ENCODE assay signal across 30 cellular contexts in the genomic region with DNA sequence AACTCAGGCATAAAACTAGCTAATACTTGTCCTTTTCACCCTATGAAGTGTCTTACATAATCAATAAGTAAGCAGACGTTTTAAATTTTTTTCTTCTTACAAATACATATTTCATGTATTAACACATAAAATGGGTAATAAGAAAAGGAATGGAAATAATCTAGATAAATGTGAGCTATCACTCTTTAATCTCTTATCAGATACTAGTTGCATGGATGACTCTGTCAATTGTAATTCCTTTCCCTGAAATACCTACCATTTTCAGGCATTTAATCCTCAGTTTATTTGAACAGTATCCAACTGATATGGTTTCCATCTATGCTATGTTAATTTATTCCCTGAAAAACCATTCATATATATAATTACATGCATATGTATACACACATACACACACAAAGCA.
"Had no signal": no experiment of that assay in that cellular context is flagged by ENCODE, and none has a peak within 500 bp of the region (broad histone marks: within the 10 kb centered on the region; RNA-seq: fewer than 3 reads in every experiment).

No MANE protein-coding gene starts in this region.

- H3K27me3 ChIP-seq: esophagus muscularis mucosa, gastrocnemius medialis, ovary, upper lobe of left lung, vagina had no signal

- DNase-seq: activated B cell treated with CpG ODN at 0.5 μM for 24 hours; activated CD4-positive, alpha-beta T cell treated with anti-CD3 and anti-CD28 coated beads for 36 hours; activated naive CD4-positive, alpha-beta T cell; activated T-cell treated with anti-CD3 and anti-CD28 coated beads for 4 hours; activated T-cell treated with anti-CD3 and anti-CD28 coated beads, Interleukin-2, amount 50 U/mL, for 72 hours; aorta; caudate nucleus; gastrocnemius medialis; glutamatergic neuron; kidney; left colon; midbrain; naive thymus-derived CD4-positive, alpha-beta T cell; ovary; retina; small intestine; stimulated activated CD4-positive, alpha-beta T cell treated with anti-CD3 and anti-CD28 coated beads, Interleukin-4, amount 100 ng/mL, for 4 hours; stimulated activated CD8-positive, alpha-beta memory T cell treated with anti-CD3 and anti-CD28 coated beads, Interleukin-4, amount 100 ng/mL, for 48 hours; stimulated activated naive CD8-positive, alpha-beta T cell treated with anti-CD3 and anti-CD28 coated beads, Interleukin-15, amount 100 ng/mL, for 72 hours; substantia nigra; upper lobe of left lung had no signal

- H3K9me3 ChIP-seq: gastrocnemius medialis, ovary, upper lobe of left lung, vagina had no signal

- H3K4me1 ChIP-seq: esophagus muscularis mucosa, gastrocnemius medialis, upper lobe of left lung, vagina had no signal

- H3K36me3 Mint-ChIP-seq: activated naive CD8-positive, alpha-beta T cell; naive thymus-derived CD4-positive, alpha-beta T cell; stimulated activated memory B cell treated with anti-CD40 and anti-IgM and Interleukin-4, amounts not matched to agents 10 μg/mL and 1 μg/mL and 100 μg/mL, for 72 hours had no signal

- H3K27ac ChIP-seq: esophagus muscularis mucosa, gastrocnemius medialis, ovary, upper lobe of left lung, vagina had no signal

- H3K4me3 ChIP-seq: esophagus muscularis mucosa, gastrocnemius medialis, ovary, upper lobe of left lung, vagina had no signal

- H3K27me3 Mint-ChIP-seq: activated B cell treated with CpG ODN at 0.5 μM for 24 hours; activated CD4-positive, alpha-beta T cell treated with anti-CD3 and anti-CD28 coated beads for 36 hours; activated naive CD8-positive, alpha-beta T cell; brain; naive thymus-derived CD4-positive, alpha-beta T cell; progenitor cell of endocrine pancreas; stimulated activated memory B cell treated with anti-CD40 and anti-IgM and Interleukin-4, amounts not matched to agents 10 μg/mL and 1 μg/mL and 100 μg/mL, for 72 hours; stimulated activated naive CD8-positive, alpha-beta T cell treated with anti-CD3 and anti-CD28 coated beads, Interleukin-15, amount 100 ng/mL, for 72 hours had no signal

- H3K9me3 Mint-ChIP-seq: activated B cell treated with CpG ODN at 0.5 μM for 24 hours had no signal

- FAIRE-seq: endothelial cell of umbilical vein, kidney, small intestine had no signal

- H3K36me3 ChIP-seq: esophagus muscularis mucosa, gastrocnemius medialis, ovary, upper lobe of left lung, vagina had no signal

- H3K4me3 Mint-ChIP-seq: activated B cell treated with CpG ODN at 0.5 μM for 24 hours; activated CD4-positive, alpha-beta T cell treated with anti-CD3 and anti-CD28 coated beads for 36 hours; activated naive CD8-positive, alpha-beta T cell; activated T-cell treated with anti-CD3 and anti-CD28 coated beads, Interleukin-2, amount 50 U/mL, for 72 hours; brain; naive thymus-derived CD4-positive, alpha-beta T cell; stimulated activated memory B cell treated with anti-CD40 and anti-IgM and Interleukin-4, amounts not matched to agents 10 μg/mL and 1 μg/mL and 100 μg/mL, for 72 hours; stimulated activated naive CD8-positive, alpha-beta T cell treated with anti-CD3 and anti-CD28 coated beads, Interleukin-15, amount 100 ng/mL, for 72 hours; T-helper 2 cell treated with Interferon-gamma antibody and Interleukin-4, amounts not matched to agents 5 μg/mL and 100 μg/mL, for 36 hours had no signal

- ATAC-seq: activated CD4-positive, alpha-beta T cell treated with anti-CD3 and anti-CD28 coated beads for 36 hours; activated T-cell treated with anti-CD3 and anti-CD28 coated beads, Interleukin-2, amount 50 U/mL, for 72 hours; gastrocnemius medialis; left colon; naive thymus-derived CD4-positive, alpha-beta T cell; sciatic nerve; stimulated activated memory B cell treated with anti-CD40 and anti-IgM and Interleukin-4, amounts not matched to agents 10 μg/mL and 1 μg/mL and 100 μg/mL, for 72 hours; stimulated activated naive CD8-positive, alpha-beta T cell treated with anti-CD3 and anti-CD28 coated beads, Interleukin-15, amount 100 ng/mL, for 72 hours had no signal

- H3K4me1 Mint-ChIP-seq: activated B cell treated with CpG ODN at 0.5 μM for 24 hours; activated CD4-positive, alpha-beta T cell treated with anti-CD3 and anti-CD28 coated beads for 36 hours; brain; naive thymus-derived CD4-positive, alpha-beta T cell; stimulated activated memory B cell treated with anti-CD40 and anti-IgM and Interleukin-4, amounts not matched to agents 10 μg/mL and 1 μg/mL and 100 μg/mL, for 72 hours; stimulated activated naive CD8-positive, alpha-beta T cell treated with anti-CD3 and anti-CD28 coated beads, Interleukin-15, amount 100 ng/mL, for 72 hours had no signal

- H3K27ac Mint-ChIP-seq: activated B cell treated with CpG ODN at 0.5 μM for 24 hours; activated CD4-positive, alpha-beta T cell treated with anti-CD3 and anti-CD28 coated beads for 36 hours; activated naive CD8-positive, alpha-beta T cell; activated T-cell treated with anti-CD3 and anti-CD28 coated beads, Interleukin-2, amount 50 U/mL, for 72 hours; brain; naive thymus-derived CD4-positive, alpha-beta T cell; progenitor cell of endocrine pancreas; stimulated activated memory B cell treated with anti-CD40 and anti-IgM and Interleukin-4, amounts not matched to agents 10 μg/mL and 1 μg/mL and 100 μg/mL, for 72 hours; stimulated activated naive CD8-positive, alpha-beta T cell treated with anti-CD3 and anti-CD28 coated beads, Interleukin-15, amount 100 ng/mL, for 72 hours; T-helper 2 cell treated with Interferon-gamma antibody and Interleukin-4, amounts not matched to agents 5 μg/mL and 100 μg/mL, for 36 hours had no signal
